In the genomic region with DNA sequence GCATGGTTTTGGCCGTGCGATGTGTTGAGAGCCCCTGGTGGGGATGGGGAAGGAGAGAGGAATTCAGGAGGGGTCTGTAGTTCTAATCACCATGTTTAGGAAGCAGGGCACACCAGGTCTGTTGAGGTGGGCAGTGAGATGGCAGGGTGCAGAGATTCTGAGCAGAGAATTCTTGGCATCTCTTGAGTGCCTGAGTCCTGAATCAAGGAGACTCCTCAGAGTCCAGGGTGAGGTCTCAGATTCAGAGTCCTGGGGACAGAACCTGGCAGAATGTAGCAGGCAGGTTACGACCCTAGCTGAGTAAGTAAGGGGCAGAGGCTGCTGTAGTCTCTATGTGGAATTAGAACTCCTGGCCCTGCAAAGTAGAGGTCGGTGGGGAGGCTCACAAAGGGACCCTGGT, we compare ENCODE assay signal across 18 cellular contexts. TPM values are rescaled to one million over a fixed set of nuclear protein-coding genes. Genes with fewer than 3 reads are reported as not detected.
DNase-seq lines count a peak whose midpoint lies in the region; ATAC-seq and TF ChIP-seq lines count a peak whose summit lies in the region.
"Had no signal": no experiment of that assay in that cellular context is flagged by ENCODE, and none has a peak within 500 bp of the region (broad histone marks: within the 10 kb centered on the region; RNA-seq: fewer than 3 reads in every experiment).

No MANE protein-coding gene starts in this region.

- H3K27me3 Mint-ChIP-seq in HFFc6 (ENCODE audit: insufficient read depth) = no peaks in the 10 kb centered on the region

- DNase-seq in HFFc6 (no peak), body of pancreas (no peak), thoracic aorta (ENCODE audit: low spot score) (no peak), GM13977 (ENCODE audit: low spot score) (no peak), NCI-H2171 treated with DMSO at 0.1 percent for 48 hours (lab: John Stamatoyannopoulos, UW) (no peak)
- DNase-seq: activated CD4-positive, CD25-positive, alpha-beta regulatory T cell treated with anti-CD3 and anti-CD28 coated beads, Interleukin-2, amount 50 U/mL, for 72 hours; activated CD8-positive, alpha-beta memory T cell treated with anti-CD3 and anti-CD28 coated beads, Interleukin-2, amount 50 U/mL, for 48 hours; activated naive CD4-positive, alpha-beta T cell; heart right ventricle; NCI-H1436; Right ventricle myocardium superior; stimulated activated CD4-positive, alpha-beta T cell treated with anti-CD3 and anti-CD28 coated beads, Interleukin-12 subunit alpha, Interleukin-12 subunit beta, amount 100 ng/mL, for 4 hours; stimulated activated naive B cell treated with anti-CD40 and anti-IgM and Interleukin-4, amounts not matched to agents 10 μg/mL and 1 μg/mL and 100 μg/mL, for 72 hours; T-helper 2 cell had no signal

- in situ Hi-C loops in GM13977 (cut with MboI; ENCODE audit: low pct_unique_long_range_greater_than_20kb, low sequenced_read_pairs, unreplicated experiment) = no loop called here

- H3K27ac ChIP-seq in body of pancreas (peak overlapping the region; percentile 33 to 69 (median 45)), mucosa of rectum (ENCODE audit: low read depth in 2 of 2, low read length in 2 of 2) (peak overlapping the region; percentile 52 to 54), thoracic aorta (peak overlapping the region; percentile 39 to 57)
- H3K27ac ChIP-seq: parathyroid adenoma had no signal

- no peaks in the 10 kb centered on the region for H3K27me3 ChIP-seq in body of pancreas
- no peaks in the 10 kb centered on the region for H3K27me3 ChIP-seq in mucosa of rectum (ENCODE audit: control insufficient read depth in 2 of 2, insufficient read depth in 2 of 2, low read length in 2 of 2)
- H3K27me3 ChIP-seq in thoracic aorta (replicated peaks; ENCODE audit: insufficient read depth) = no peaks in the 10 kb centered on the region
- H3K27me3 ChIP-seq: heart right ventricle had no signal

- H3K27ac Mint-ChIP-seq in HFFc6 = peak overlapping the region; percentile 69
- H3K27ac Mint-ChIP-seq: B cell; stimulated activated naive B cell treated with anti-CD40 and anti-IgM and Interleukin-4, amounts not matched to agents 10 μg/mL and 1 μg/mL and 100 μg/mL, for 72 hours had no signal

- peaks cover 69% of the 10 kb centered on the region for H3K4me1 Mint-ChIP-seq in HFFc6 (ENCODE audit: low read depth)
- H3K4me1 Mint-ChIP-seq: B cell; stimulated activated naive B cell treated with anti-CD40 and anti-IgM and Interleukin-4, amounts not matched to agents 10 μg/mL and 1 μg/mL and 100 μg/mL, for 72 hours had no signal

- intact Hi-C loops in body of pancreas (cut with DNase I) = no loop called here

- peak overlapping the region; percentile 15; the same call in 1 of the 2 replicates for H3K4me3 Mint-ChIP-seq in HFFc6
- H3K4me3 Mint-ChIP-seq: B cell; stimulated activated naive B cell treated with anti-CD40 and anti-IgM and Interleukin-4, amounts not matched to agents 10 μg/mL and 1 μg/mL and 100 μg/mL, for 72 hours had no signal

- TF ChIP-seq CTCF in HFFc6 (IDR thresholded peaks at IDR 0.05) (no peak), body of pancreas (IDR thresholded peaks at IDR 0.05) (no peak), thoracic aorta (IDR thresholded peaks at IDR 0.05) (no peak), GM13977 (IDR thresholded peaks at IDR 0.05; ENCODE audit: extremely low read depth, insufficient read depth, missing control alignments) (no peak)

- H3K36me3 ChIP-seq in body of pancreas (replicated peaks in 1 of 2; ENCODE audit: insufficient read depth in 1 of 2, low read depth in 2 of 2) (no peaks in the 10 kb centered on the region), mucosa of rectum (ENCODE audit: control insufficient read depth in 2 of 2, insufficient read depth in 2 of 2, low read length in 2 of 2) (no peaks in the 10 kb centered on the region), thoracic aorta (no peaks in the 10 kb centered on the region)

- H3K9ac ChIP-seq in mucosa of rectum (ENCODE audit: low read depth in 1 of 2, low read length in 2 of 2) = no peak overlapping the region
- H3K9ac ChIP-seq: parathyroid adenoma had no signal

- peaks cover 31% of the 10 kb centered on the region for H3K36me3 Mint-ChIP-seq in HFFc6 (ENCODE audit: low read depth)
- H3K36me3 Mint-ChIP-seq: stimulated activated naive B cell treated with anti-CD40 and anti-IgM and Interleukin-4, amounts not matched to agents 10 μg/mL and 1 μg/mL and 100 μg/mL, for 72 hours had no signal

- H3K4me3 ChIP-seq in body of pancreas = no peak overlapping the region
- no peak overlapping the region for H3K4me3 ChIP-seq in mucosa of rectum (ENCODE audit: low read length in 2 of 2)
- H3K4me3 ChIP-seq in thoracic aorta = no peak overlapping the region
- H3K4me3 ChIP-seq: heart right ventricle had no signal

- TF ChIP-seq POLR2A in body of pancreas (IDR thresholded peaks at IDR 0.05) = no peak

- no peak for ATAC-seq in body of pancreas
- ATAC-seq in thoracic aorta (ENCODE audit: insufficient number of reproducible peaks, low FRiP score, low read depth) = no peak
- ATAC-seq in GM21381 (IDR thresholded peaks at IDR 0.05; ENCODE audit: unreplicated experiment) = no peak
- ATAC-seq: stimulated activated naive B cell treated with anti-CD40 and anti-IgM and Interleukin-4, amounts not matched to agents 10 μg/mL and 1 μg/mL and 100 μg/mL, for 72 hours had no signal

- H3K4me1 ChIP-seq in body of pancreas = peaks cover 56% of the 10 kb centered on the region
- peaks cover 0 to 6% of the 10 kb centered on the region in 2 donors for H3K4me1 ChIP-seq in mucosa of rectum (ENCODE audit: control insufficient read depth in 2 of 2, insufficient read depth in 2 of 2, low read length in 2 of 2)
- H3K4me1 ChIP-seq in thoracic aorta (ENCODE audit: control insufficient read depth in 1 of 2, low read depth in 2 of 2) = peaks cover 30 to 59% of the 10 kb centered on the region in 2 donors

- H3K9me3 Mint-ChIP-seq in HFFc6 = no peaks in the 10 kb centered on the region

- H3K9me3 ChIP-seq in body of pancreas (no peaks in the 10 kb centered on the region), mucosa of rectum (ENCODE audit: control insufficient read depth in 2 of 2, low read length in 2 of 2) (no peaks in the 10 kb centered on the region), thoracic aorta (no peaks in the 10 kb centered on the region)

- 34 to 62% methylated on average over 3 to 4 of the region's 4 CpGs for WGBS in body of pancreas, 2 donors

RNA-seq across cellular contexts. Expression of a gene that starts 12.9 kb away (rescaled TPM):
- 100 to 1,000 TPM; 150 to 237 (median 184) TPM for total RNA-seq in HFFc6 (2021; fragmentation: NEBNext Ultra II Directional; extraction: Animal tissue kit (Norgen Biotek cat#: 25700))
- total RNA-seq in body of pancreas (10 to 100 TPM; 32.0 to 33.7 TPM), thoracic aorta (10 to 100 TPM; 96.7 to 99.7 TPM)
- total RNA-seq: B cell had no signal
